In genomic region chr16:77971306-77972131, GRCh38 we compare ENCODE assay signal across 8 cellular contexts. TPM values are rescaled to one million over a fixed set of nuclear protein-coding genes. Genes with fewer than 3 reads are reported as not detected.
DNase-seq lines count a peak whose midpoint lies in the region; ATAC-seq and TF ChIP-seq lines count a peak whose summit lies in the region.

No MANE protein-coding gene starts in this region.

- H3K27me3 ChIP-seq in PC-3 (ENCODE audit: low read length): no peaks in the 10 kb centered on the region
- peaks cover 9% of the 10 kb centered on the region for H3K27me3 ChIP-seq in neutrophil

- no peak overlapping the region for H3K4me2 ChIP-seq in PC-3 (ENCODE audit: low read length)

- BruUV-seq in PC-3 (replicated peaks; lab: Mats Ljungman, UMichigan): no TSS peak

- H3K27ac Mint-ChIP-seq in activated T-cell treated with anti-CD3 and anti-CD28 coated beads, Interleukin-2, amount 50 U/mL, for 72 hours: no peak overlapping the region

- H3K27me3 Mint-ChIP-seq in activated T-cell treated with anti-CD3 and anti-CD28 coated beads, Interleukin-2, amount 50 U/mL, for 72 hours (ENCODE audit: low read depth): peaks cover 28% of the 10 kb centered on the region

- H3K9me3 ChIP-seq in PC-3 (ENCODE audit: low read length) (no peaks in the 10 kb centered on the region), neutrophil (no peaks in the 10 kb centered on the region)

- no peaks in the 10 kb centered on the region for H3F3A ChIP-seq in PC-3 (ENCODE audit: low read length, unreplicated experiment)

- CTCF ChIA-PET in PC-3 (lab: Charles Lee): no interaction called here

- no peak overlapping the region for H3K4me3 Mint-ChIP-seq in activated T-cell treated with anti-CD3 and anti-CD28 coated beads, Interleukin-2, amount 50 U/mL, for 72 hours

- H2AFZ ChIP-seq in PC-3 (ENCODE audit: low read length): no peak overlapping the region

- ATAC-seq in GM18909 (IDR thresholded peaks at IDR 0.05; ENCODE audit: poor library complexity, unreplicated experiment) (peak; percentile 82), PC-3 (peak; percentile 37; the same call in 1 of the 2 replicates)
- ATAC-seq in activated T-cell treated with anti-CD3 and anti-CD28 coated beads, Interleukin-2, amount 50 U/mL, for 72 hours (replicated peaks in 1 of 2): peak; percentile 59 to 67

- no peaks in the 10 kb centered on the region for H3K36me3 Mint-ChIP-seq in activated T-cell treated with anti-CD3 and anti-CD28 coated beads, Interleukin-2, amount 50 U/mL, for 72 hours (ENCODE audit: insufficient read depth in 2 of 2)

- H3K4me1 ChIP-seq in PC-3 (ENCODE audit: insufficient read depth, low read length): no peaks in the 10 kb centered on the region
- H3K4me1 ChIP-seq in neutrophil (ENCODE audit: control insufficient read depth in 1 of 2, insufficient read depth in 1 of 2, low read depth in 1 of 2, low read length in 1 of 2): no peaks in the 10 kb centered on the region

- POLR2A ChIA-PET in PC-3 (lab: Charles Lee; ENCODE audit: unreplicated experiment): no interaction called here

- no peak overlapping the region for H3K9ac ChIP-seq in PC-3 (ENCODE audit: low read length)

- H3K9me2 ChIP-seq in PC-3 (replicated peaks; ENCODE audit: low read length): no peaks in the 10 kb centered on the region

- H3K4me1 Mint-ChIP-seq in activated T-cell treated with anti-CD3 and anti-CD28 coated beads, Interleukin-2, amount 50 U/mL, for 72 hours (ENCODE audit: low read depth): no peaks in the 10 kb centered on the region

- H3K36me3 ChIP-seq in PC-3 (ENCODE audit: low read depth, low read length) (no peaks in the 10 kb centered on the region), neutrophil (no peaks in the 10 kb centered on the region)

- H3K27ac ChIP-seq in PC-3 (ENCODE audit: low read length): no peak overlapping the region
- H3K27ac ChIP-seq in neutrophil: no peak overlapping the region
- no peak overlapping the region for H3K27ac ChIP-seq in substantia nigra (ENCODE audit: low read depth, low read length, poor library complexity, severe bottlenecking)

- H4K20me1 ChIP-seq in PC-3 (ENCODE audit: low read length): no peaks in the 10 kb centered on the region

- intact Hi-C loops in PC-3 (cut with micrococcal nuclease): loop anchor here (1.0 kb wide), 1 partner anchor 295 kb away; no protein-coding TSS in a partner anchor

- TF ChIP-seq CTCF in PC-3 (conservative IDR thresholded peaks at IDR 0.05; ENCODE audit: low read depth, low read length): peak; percentile 77
- TF ChIP-seq CTCF in foreskin fibroblast (IDR thresholded peaks at IDR 0.05; ENCODE audit: low read depth, low read length): peak; percentile 57
- TF ChIP-seq CTCF in neutrophil (IDR thresholded peaks at IDR 0.05): peak; percentile 29

- no peaks in the 10 kb centered on the region for H3K9me3 Mint-ChIP-seq in activated T-cell treated with anti-CD3 and anti-CD28 coated beads, Interleukin-2, amount 50 U/mL, for 72 hours

- no peak overlapping the region for H3K4me3 ChIP-seq in PC-3 (ENCODE audit: low read length)
- H3K4me3 ChIP-seq in foreskin fibroblast (ENCODE audit: low read depth in 1 of 2, low read length in 2 of 2): no peak overlapping the region
- H3K4me3 ChIP-seq in neutrophil (ENCODE audit: low read depth in 1 of 2, low read length in 1 of 2): no peak overlapping the region

- peak; percentile 89 for DNase-seq in Ammon's horn (ENCODE audit: low spot score)
- DNase-seq in HS-5 (ENCODE audit: low read depth): peak; percentile 24
- DNase-seq in PC-3: peak; percentile 64
- DNase-seq in activated T-cell treated with anti-CD3 and anti-CD28 coated beads, Interleukin-2, amount 50 U/mL, for 72 hours: peak; percentile 70 to 78
- peak; percentile 23 to 55 for DNase-seq in foreskin fibroblast
- peak in 47 of 49 donors; percentile 2 to 88 (median 62) for DNase-seq in substantia nigra (lab: John Stamatoyannopoulos, UW)

- no peaks in the 10 kb centered on the region for H3K79me2 ChIP-seq in PC-3 (ENCODE audit: low read length)

RNA-seq across cellular contexts. Expression of gene CLEC3A, which starts 50.8 kb away (rescaled TPM):
- total RNA-seq in PC-3 (2014; rRNA removed): not detected in 2 replicates
- total RNA-seq in activated T-cell treated with anti-CD3 and anti-CD28 coated beads, Interleukin-2, amount 50 U/mL, for 72 hours: not detected

Comparison
In these comparisons a context has a peak if more than half of its experiments do, and no peak if none do; other contexts are left out.
1. DNase-seq: peak in every context shown above with its lines; median percentile 89 in Ammon's horn; 74 in activated T-cell treated with anti-CD3 and anti-CD28 coated beads, Interleukin-2, amount 50 U/mL, for 72 hours; 64 in PC-3; 62 in substantia nigra; 39 in foreskin fibroblast; 24 in HS-5.